ENCODE assay signal across 10 cellular contexts in the genomic region with DNA sequence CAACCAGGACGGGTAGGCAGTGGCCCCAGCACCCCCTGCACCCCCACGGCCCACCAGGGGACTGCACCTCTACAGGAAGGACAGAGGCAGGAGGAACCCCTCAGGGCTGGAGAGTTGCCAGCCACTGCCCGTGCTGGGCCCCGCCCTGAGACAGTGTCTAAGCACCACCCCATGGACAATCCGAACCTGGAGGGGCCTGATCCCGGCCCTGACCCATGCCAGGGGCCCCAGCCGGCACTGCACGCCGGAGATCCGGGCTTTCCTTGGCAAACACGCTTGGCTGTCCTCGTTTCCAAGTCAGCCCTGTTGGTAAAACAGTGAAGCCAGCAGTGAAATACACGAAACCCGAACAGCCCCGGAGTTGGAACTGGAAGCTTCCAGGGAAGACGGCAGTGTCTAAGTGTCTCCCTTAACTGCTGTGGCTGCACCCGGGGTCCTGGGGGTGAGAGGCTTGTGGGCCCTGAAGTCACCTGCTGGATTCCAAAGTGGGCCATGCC. TPM values are rescaled to one million over a fixed set of nuclear protein-coding genes. Genes with fewer than 3 reads are reported as not detected.
A peak's percentile ranks its signal among the peaks of the same experiment; 100 is the strongest.
DNase-seq lines count a peak whose midpoint lies in the region; ATAC-seq and TF ChIP-seq lines count a peak whose summit lies in the region.
"Had no signal": no experiment of that assay in that cellular context is flagged by ENCODE, and none has a peak within 500 bp of the region (broad histone marks: within the 10 kb centered on the region; RNA-seq: fewer than 3 reads in every experiment).

No MANE protein-coding gene starts in this region.

- peaks cover 0 to 13% of the 10 kb centered on the region in 2 experiments; a peak in 2 of 4 replicates for H3K4me1 ChIP-seq in HCT116 (ENCODE audit: control insufficient read depth in 1 of 2, insufficient read depth in 2 of 2, low read length in 2 of 2)
- H3K4me1 ChIP-seq in adipocyte (ENCODE audit: control insufficient read depth, insufficient read depth, low read length), result peaks cover 31% of the 10 kb centered on the region
- H3K4me1 ChIP-seq in smooth muscle cell (ENCODE audit: low read depth), result peaks cover 16% of the 10 kb centered on the region

- TF ChIP-seq POLR2A in HCT116 (IDR thresholded peaks at IDR 0.05; ENCODE audit: borderline replicate concordance, extremely low read depth, insufficient read depth, insufficient read length), result no peak

- peaks cover 8% of the 10 kb centered on the region for H3F3A ChIP-seq in smooth muscle cell (ENCODE audit: low read depth)

- TF ChIP-seq CTCF in HCT116 (IDR thresholded peaks at IDR 0.05 in 2 of 3, conservative IDR thresholded peaks at IDR 0.05 in 1 of 3; ENCODE audit: borderline replicate concordance in 1 of 3, insufficient read depth in 1 of 3, low read depth in 2 of 3, low read length in 2 of 3) (no peak), smooth muscle cell (IDR thresholded peaks at IDR 0.05; ENCODE audit: borderline replicate concordance, insufficient read depth, poor library complexity, severe bottlenecking) (no peak)

- RAD21 ChIA-PET in HCT116 (lab: Charles Lee; ENCODE audit: low non-redundant PET in 1 of 2, low total read pairs in 2 of 2, uncharacterized antibody in 2 of 2, unreplicated experiment in 2 of 2), result no interaction called here

- no TSS peak for BruUV-seq in HCT116 (replicated peaks; lab: Mats Ljungman, UMichigan)

- DNase-seq in HCT116 (ENCODE audit: low read depth, low spot score) (no peak), adipocyte (ENCODE audit: low read depth) (no peak), left colon (peak; percentile 25 to 26), smooth muscle cell (lab: John Stamatoyannopoulos, UW; ENCODE audit: unreplicated experiment) (no peak), amniotic stem cell (lab: John Stamatoyannopoulos, UW) (no peak), NCI-H2081 treated with DMSO at 0.1 percent for 48 hours (lab: John Stamatoyannopoulos, UW) (no peak)
- no peak for DNase-seq in activated CD8-positive, alpha-beta memory T cell treated with anti-CD3 and anti-CD28 coated beads, Interleukin-2, amount 50 U/mL, for 48 hours
- DNase-seq: activated CD4-positive, alpha-beta T cell treated with anti-CD3 and anti-CD28 coated beads, Interleukin-2, amount 10 ng/mL, durations not matched to agents 7 days and 5 days; dermis blood vessel endothelial cell had no signal

- H3K79me2 ChIP-seq in HCT116 (ENCODE audit: insufficient read depth, low read length) (peaks cover 39% of the 10 kb centered on the region), smooth muscle cell (ENCODE audit: low read depth) (peaks cover 56% of the 10 kb centered on the region)

- no peaks in the 10 kb centered on the region for H3K36me3 ChIP-seq in HCT116 (ENCODE audit: control insufficient read depth in 1 of 2, insufficient read depth in 2 of 2, low read length in 2 of 2)
- H3K36me3 ChIP-seq in adipocyte (ENCODE audit: control insufficient read depth, insufficient read depth, low read length, severe bottlenecking), result peaks cover 3% of the 10 kb centered on the region
- H3K36me3 ChIP-seq in smooth muscle cell (ENCODE audit: low read depth), result no peaks in the 10 kb centered on the region

- WGBS in smooth muscle cell (ENCODE audit: low lambda C conversion rate), result 88% methylated on average over 17 of the region's 17 CpGs

- H4K20me1 ChIP-seq in HCT116 (ENCODE audit: insufficient read depth), result no peaks in the 10 kb centered on the region
- peaks cover 75% of the 10 kb centered on the region for H4K20me1 ChIP-seq in smooth muscle cell (ENCODE audit: low read depth)

- H3K27me3 ChIP-seq in HCT116 (ENCODE audit: insufficient read depth, low read length) (no peaks in the 10 kb centered on the region), adipocyte (replicated peaks; ENCODE audit: control insufficient read depth, insufficient read depth, low read length) (no peaks in the 10 kb centered on the region), smooth muscle cell (ENCODE audit: low read depth) (no peaks in the 10 kb centered on the region)

- CTCF ChIA-PET in HCT116 (lab: Charles Lee), result no interaction called here

- H3K9me3 ChIP-seq in HCT116 (ENCODE audit: control insufficient read depth in 1 of 2, insufficient read depth in 1 of 2, low read depth in 1 of 2, low read length in 2 of 2), result no peaks in the 10 kb centered on the region
- no peaks in the 10 kb centered on the region for H3K9me3 ChIP-seq in adipocyte (ENCODE audit: control insufficient read depth, low read length)
- no peaks in the 10 kb centered on the region for H3K9me3 ChIP-seq in smooth muscle cell (replicated peaks; ENCODE audit: low read depth)

- H3K4me3 ChIP-seq in HCT116 (replicated peaks in 1 of 2; ENCODE audit: low read depth in 1 of 2, low read length in 2 of 2) (no peak overlapping the region), adipocyte (ENCODE audit: low read length) (no peak overlapping the region), smooth muscle cell (no peak overlapping the region)

- H3K27ac ChIP-seq in HCT116 (ENCODE audit: low read depth, low read length) (0 out of 2 replicates have a peak overlapping the region, but pooled peaks have one; percentile 6), smooth muscle cell (ENCODE audit: low read depth) (peak overlapping the region; percentile 53)

- POLR2A ChIA-PET in HCT116 (lab: Charles Lee), result no interaction called here

- no peak overlapping the region for H2AFZ ChIP-seq in HCT116 (ENCODE audit: low read depth, low read length, poor library complexity, severe bottlenecking)
- no peak overlapping the region for H2AFZ ChIP-seq in smooth muscle cell (ENCODE audit: low read depth)

- ATAC-seq in HCT116 (no peak), left colon (peak; percentile 31), HG03457 (IDR thresholded peaks at IDR 0.05; ENCODE audit: unreplicated experiment) (no peak)

- no peak overlapping the region for H3K4me2 ChIP-seq in HCT116 (ENCODE audit: low read length)
- no peak overlapping the region for H3K4me2 ChIP-seq in smooth muscle cell

- intact Hi-C loops in HCT116 (cut with micrococcal nuclease), result no loop called here
- intact Hi-C loops in left colon (cut with DNase I, micrococcal nuclease), result no loop called here

- H3K9ac ChIP-seq in HCT116 (ENCODE audit: low read length) (no peak overlapping the region), adipocyte (ENCODE audit: low read length) (peak overlapping the region; percentile 69), smooth muscle cell (ENCODE audit: low read depth) (no peak overlapping the region)

- no peak for TF ChIP-seq RAD21 in HCT116 (IDR thresholded peaks at IDR 0.05; ENCODE audit: low read depth)

- no peaks in the 10 kb centered on the region for H3K9me2 ChIP-seq in HCT116 (ENCODE audit: insufficient read depth)

TF ChIP-seq in HCT116, 20 proteins besides CTCF, POLR2A, EP300 and RAD21:
- no peak for TF ChIP-seq POLR2AphosphoS5 (IDR thresholded peaks at IDR 0.05; ENCODE audit: low read depth, low read length)

RNA-seq across cellular contexts. Expression of gene RASA3, which starts 31.1 kb away (rescaled TPM):
- total RNA-seq in HCT116 (2021; ENCODE audit: unreplicated experiment) (18.6 TPM), left colon (1 to 10 TPM; 6.5 to 9.0 TPM), smooth muscle cell (21.3 and 23.4 TPM in 2 replicates)
- polyA plus RNA-seq in HCT116 (2012), result 14.8 and 15.2 TPM in 2 replicates
- polyA plus RNA-seq in smooth muscle cell, result 24.4 and 26.8 TPM in 2 replicates

Comparison
In these comparisons a context has a peak if more than half of its experiments do, and no peak if none do; other contexts are left out.
1. DNase-seq: peak in left colon (2 of 2); none in HCT116 (single experiment), adipocyte (single experiment), smooth muscle cell (single experiment), amniotic stem cell (single experiment), NCI-H2081 treated with DMSO at 0.1 percent for 48 hours (single experiment) and activated CD8-positive, alpha-beta memory T cell treated with anti-CD3 and anti-CD28 coated beads, Interleukin-2, amount 50 U/mL, for 48 hours (single experiment).